In the genomic region with DNA sequence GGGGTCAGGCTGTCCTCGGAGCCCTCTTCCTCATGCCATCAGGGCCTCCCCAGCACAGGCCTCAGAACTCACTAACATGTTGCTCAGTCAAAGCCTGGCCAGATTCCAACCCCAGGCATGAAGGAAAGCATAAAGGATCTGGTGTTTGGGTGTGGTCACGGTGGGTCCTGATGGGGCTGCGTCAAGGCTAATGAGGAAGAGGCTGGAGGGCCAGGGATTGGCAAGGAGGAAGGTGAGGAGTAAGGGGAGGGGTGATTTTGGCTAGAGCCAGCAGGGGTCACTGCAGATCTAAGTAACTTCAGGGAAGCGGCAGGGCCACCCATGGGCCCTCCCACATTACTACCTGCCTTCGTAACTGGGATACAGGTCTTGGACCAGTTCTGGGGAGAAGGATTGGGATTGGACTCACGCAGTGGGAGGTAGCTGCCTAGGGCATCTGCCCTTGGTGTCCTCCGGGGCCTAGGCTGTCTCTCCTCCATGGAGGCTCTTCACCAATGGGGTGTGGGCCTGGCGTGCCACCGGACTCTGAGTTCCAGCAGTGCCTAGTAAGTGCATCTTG, we compare ENCODE assay signal across 8 cellular contexts. TPM values are rescaled to one million over a fixed set of nuclear protein-coding genes. Genes with fewer than 3 reads are reported as not detected.
DNase-seq lines count a peak whose midpoint lies in the region; ATAC-seq and TF ChIP-seq lines count a peak whose summit lies in the region.

No MANE protein-coding gene starts in this region.

- no peak overlapping the region for H2BK120ac ChIP-seq in neuronal stem cell (ENCODE audit: low read depth, low read length)

- no peak overlapping the region for H3K18ac ChIP-seq in neuronal stem cell (ENCODE audit: low read length)

- H3K4me2 ChIP-seq in neuronal stem cell (ENCODE audit: insufficient read depth, low read length, poor library complexity, severe bottlenecking): no peak overlapping the region

- no peak overlapping the region for H2BK12ac ChIP-seq in neuronal stem cell (ENCODE audit: low read length)

- no peak overlapping the region for H2AFZ ChIP-seq in neuronal stem cell (ENCODE audit: low read length)

- no peaks in the 10 kb centered on the region for H3K79me1 ChIP-seq in neuronal stem cell (ENCODE audit: low read depth, low read length)

- DNase-seq in AG10803 (ENCODE audit: low read depth): peak; percentile 52
- DNase-seq in NOMO-1 (lab: John Stamatoyannopoulos, UW; ENCODE audit: unreplicated experiment in 2 of 2): peak; percentile 74 to 77
- peak; percentile 80 for DNase-seq in activated CD8-positive, alpha-beta memory T cell treated with anti-CD3 and anti-CD28 coated beads, Interleukin-2, amount 50 U/mL, for 48 hours
- DNase-seq in esophagus squamous epithelium (lab: John Stamatoyannopoulos, UW): no peak
- DNase-seq in neuronal stem cell (ENCODE audit: low spot score): peak; percentile 65
- peak; percentile 85 for DNase-seq in upper lobe of right lung

- no peak overlapping the region for H3K4ac ChIP-seq in neuronal stem cell (ENCODE audit: low read length)

- H2BK5ac ChIP-seq in neuronal stem cell (ENCODE audit: low read length): no peak overlapping the region

- no peak overlapping the region for H3K4me3 ChIP-seq in AG10803 (ENCODE audit: low read length)
- no peak overlapping the region for H3K4me3 ChIP-seq in esophagus squamous epithelium
- no peak overlapping the region for H3K4me3 ChIP-seq in neuronal stem cell (ENCODE audit: low read length in 2 of 2)
- H3K4me3 ChIP-seq in upper lobe of right lung: no peak overlapping the region

- no peak overlapping the region for H4K8ac ChIP-seq in neuronal stem cell (ENCODE audit: low read depth, low read length)

- H2BK15ac ChIP-seq in neuronal stem cell (ENCODE audit: low read length): no peak overlapping the region

- no peak for TF ChIP-seq POLR2A in esophagus squamous epithelium (IDR thresholded peaks at IDR 0.05)

- H3K4me1 ChIP-seq in esophagus squamous epithelium (peaks cover 13 to 29% (median 19%) of the 10 kb centered on the region in 3 donors), neuronal stem cell (ENCODE audit: control insufficient read depth in 2 of 2, insufficient read depth in 1 of 2, low read depth in 1 of 2, low read length in 2 of 2) (peaks cover 0 to 1% of the 10 kb centered on the region in 2 donors), upper lobe of right lung (peaks cover 19% of the 10 kb centered on the region)

- H3K9ac ChIP-seq in neuronal stem cell (ENCODE audit: low read depth, low read length, poor library complexity): no peak overlapping the region

- H4K91ac ChIP-seq in neuronal stem cell (ENCODE audit: low read depth, low read length, poor library complexity): no peak overlapping the region

- 30 to 46% methylated on average over 6 to 9 of the region's 9 CpGs for WGBS in esophagus squamous epithelium, 2 donors
- no CpG with 5 or more reads among the region's 9 CpGs for WGBS in neuronal stem cell (ENCODE audit: extremely low coverage in 2 of 2, insufficient read length in 2 of 2, insufficient replicate concordance in 1 of 2), 2 donors

- H3K36me3 ChIP-seq in esophagus squamous epithelium: no peaks in the 10 kb centered on the region
- no peaks in the 10 kb centered on the region for H3K36me3 ChIP-seq in neuronal stem cell (replicated peaks in 1 of 2; ENCODE audit: control insufficient read depth in 2 of 2, insufficient read depth in 2 of 2, low read length in 2 of 2)
- H3K36me3 ChIP-seq in upper lobe of right lung: no peaks in the 10 kb centered on the region

- H3K14ac ChIP-seq in neuronal stem cell (ENCODE audit: low read length): no peak overlapping the region

- ATAC-seq in GM18520 (IDR thresholded peaks at IDR 0.05; ENCODE audit: unreplicated experiment): peak; percentile 55
- ATAC-seq in HG03378 (IDR thresholded peaks at IDR 0.05; ENCODE audit: unreplicated experiment): peak; percentile 63
- peak; percentile 89 for ATAC-seq in upper lobe of right lung

- H3K23ac ChIP-seq in neuronal stem cell (ENCODE audit: low read depth, low read length, poor library complexity): no peak overlapping the region

- TF ChIP-seq CTCF in AG10803 (conservative IDR thresholded peaks at IDR 0.05; ENCODE audit: low read length): peak; percentile 60
- TF ChIP-seq CTCF in esophagus squamous epithelium (IDR thresholded peaks at IDR 0.05): peak; percentile 41 to 81 (median 60)
- peak; percentile 64 for TF ChIP-seq CTCF in upper lobe of right lung (IDR thresholded peaks at IDR 0.05)

- H3K9me3 ChIP-seq in esophagus squamous epithelium (no peaks in the 10 kb centered on the region), neuronal stem cell (replicated peaks in 1 of 2; ENCODE audit: control insufficient read depth in 2 of 2, insufficient read depth in 1 of 2, low read depth in 1 of 2, low read length in 2 of 2) (no peaks in the 10 kb centered on the region), upper lobe of right lung (no peaks in the 10 kb centered on the region)

- intact Hi-C loops in esophagus squamous epithelium (cut with DNase I): no loop called here
- intact Hi-C loops in upper lobe of right lung (cut with DNase I): no loop called here

- H2AK5ac ChIP-seq in neuronal stem cell (ENCODE audit: low read depth, low read length): no peak overlapping the region

- H3K27ac ChIP-seq in esophagus squamous epithelium: no peak overlapping the region
- H3K27ac ChIP-seq in neuronal stem cell (replicated peaks; ENCODE audit: low read length): no peak overlapping the region
- H3K27ac ChIP-seq in upper lobe of right lung: no peak overlapping the region

- peaks cover 0 to 5% (median 0%) of the 10 kb centered on the region in 4 donors for H3K27me3 ChIP-seq in esophagus squamous epithelium
- peaks cover 0 to 25% (median 0%) of the 10 kb centered on the region in 3 experiments for H3K27me3 ChIP-seq in neuronal stem cell (ENCODE audit: control insufficient read depth in 3 of 3, insufficient read depth in 3 of 3, low read depth in 1 of 3, low read length in 3 of 3)
- H3K27me3 ChIP-seq in upper lobe of right lung: no peaks in the 10 kb centered on the region

RNA-seq across cellular contexts. Expression of a gene that starts 36.2 kb away (rescaled TPM):
- total RNA-seq in esophagus squamous epithelium: 10 to 100 TPM; 43.7 to 57.4 (median 51.4) TPM
- polyA plus RNA-seq in neuronal stem cell (2013, experiment 1 of 2): 52.5 TPM
- 51.4 TPM for polyA plus RNA-seq in neuronal stem cell (2013, experiment 2 of 2)
- total RNA-seq in upper lobe of right lung: 28.1 TPM

RNA-seq across cellular contexts. Expression of a gene that starts 46.2 kb away (rescaled TPM):
- total RNA-seq in esophagus squamous epithelium (100 to 1,000 TPM in 2 of 4 donors, 10 to 100 TPM in 2; 28.0 to 107 (median 80.8) TPM), upper lobe of right lung (231 TPM)
- 29.0 TPM for polyA plus RNA-seq in neuronal stem cell (2013, experiment 1 of 2)
- 29.1 TPM for polyA plus RNA-seq in neuronal stem cell (2013, experiment 2 of 2)
